Comparison of ENCODE assay signal across 8 cellular contexts in the genomic region with DNA sequence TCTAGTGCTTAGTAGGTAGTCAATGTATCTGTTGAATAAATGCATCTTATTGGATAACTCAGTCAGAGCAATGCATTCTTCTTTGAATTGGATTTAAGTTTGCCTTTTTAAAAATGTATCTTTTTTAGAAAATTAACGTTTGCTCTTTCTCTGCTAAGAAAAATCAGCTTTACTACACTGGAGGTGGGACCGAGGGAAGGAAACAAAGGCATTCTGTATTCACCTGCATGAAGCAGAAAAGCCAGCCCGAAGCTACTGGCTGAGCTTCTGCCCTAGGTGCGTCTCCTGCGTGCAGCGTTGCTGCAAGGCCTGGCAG. TPM values are rescaled to one million over a fixed set of nuclear protein-coding genes. Genes with fewer than 3 reads are reported as not detected.
DNase-seq lines count a peak whose midpoint lies in the region; ATAC-seq, FAIRE-seq and TF ChIP-seq lines count a peak whose summit lies in the region.

No MANE protein-coding gene starts in this region.

- no peak for DNase-seq in activated CD8-positive, alpha-beta memory T cell treated with anti-CD3 and anti-CD28 coated beads, Interleukin-2, amount 10 ng/mL, durations not matched to agents 7 days and 5 days
- no peak for DNase-seq in activated CD8-positive, alpha-beta memory T cell treated with anti-CD3 and anti-CD28 coated beads, Interleukin-2, amount 50 U/mL, for 4 hours
- DNase-seq in adipocyte (ENCODE audit: low read depth) (no peak), HepG2 (ENCODE audit: low spot score) (no peak), thyroid gland (no peak), hypothalamus (lab: John Stamatoyannopoulos, UW) (no peak), glomerular visceral epithelial cell (ENCODE audit: extremely low spot score) (no peak), SW480 (ENCODE audit: low spot score) (no peak)

- H3K9ac ChIP-seq in adipocyte (ENCODE audit: low read length) (peak overlapping the region; percentile 86), HepG2 (ENCODE audit: insufficient read depth, low read depth, low read length) (peak overlapping the region; percentile 80)

- CTCF ChIA-PET in activated CD8-positive, alpha-beta memory T cell treated with anti-CD3 and anti-CD28 coated beads, Interleukin-2, amount 10 ng/mL, durations not matched to agents 7 days and 5 days (lab: Charles Lee), result interaction anchor here (0.8 to 1.9 kb wide), 7 partner anchors 9 to 535 kb away, joined by 3 to 6 read pairs (median 3); a partner anchor contains a TSS
- CTCF ChIA-PET in HepG2 (lab: Yijun Ruan, JAX; ENCODE audit: low intra/inter-chr PET ratio, low total read pairs), result no interaction called here

- peak overlapping the region; percentile 90 for H3K4me3 Mint-ChIP-seq in activated CD8-positive, alpha-beta memory T cell treated with anti-CD3 and anti-CD28 coated beads, Interleukin-2, amount 10 ng/mL, durations not matched to agents 7 days and 5 days

- no peaks in the 10 kb centered on the region for H3K27me3 Mint-ChIP-seq in activated CD8-positive, alpha-beta memory T cell treated with anti-CD3 and anti-CD28 coated beads, Interleukin-2, amount 10 ng/mL, durations not matched to agents 7 days and 5 days

- H3K9me3 Mint-ChIP-seq in activated CD8-positive, alpha-beta memory T cell treated with anti-CD3 and anti-CD28 coated beads, Interleukin-2, amount 10 ng/mL, durations not matched to agents 7 days and 5 days (ENCODE audit: low read depth), result no peaks in the 10 kb centered on the region

- TF ChIP-seq POLR2A in HepG2 (IDR thresholded peaks at IDR 0.05; ENCODE audit: insufficient read depth in 1 of 2, low read depth in 2 of 2, low read length in 2 of 2), result no peak
- TF ChIP-seq POLR2A in thyroid gland (IDR thresholded peaks at IDR 0.05), result no peak

- H3K4me3 ChIP-seq in adipocyte (ENCODE audit: low read length), result peak overlapping the region; percentile 79
- H3K4me3 ChIP-seq in HepG2 (replicated peaks in 1 of 3; ENCODE audit: insufficient read depth in 1 of 3, low read depth in 2 of 3, low read length in 3 of 3), result peak overlapping the region; percentile 61 to 79 (median 67)
- H3K4me3 ChIP-seq in thyroid gland (replicated peaks in 1 of 3), result peak overlapping the region in 2 of 3 donors; percentile 16 to 34

- no peak for ATAC-seq in activated CD8-positive, alpha-beta memory T cell treated with anti-CD3 and anti-CD28 coated beads, Interleukin-2, amount 10 ng/mL, durations not matched to agents 7 days and 5 days
- ATAC-seq in HepG2, result no peak

- in situ Hi-C loops in HepG2 (cut with HindIII; ENCODE audit: extremely low pct_ligation_motif_present, low pct_unique_long_range_greater_than_20kb), result no loop called here

- peak overlapping the region; percentile 96 for H3K27ac Mint-ChIP-seq in activated CD8-positive, alpha-beta memory T cell treated with anti-CD3 and anti-CD28 coated beads, Interleukin-2, amount 10 ng/mL, durations not matched to agents 7 days and 5 days

- H3K36me3 ChIP-seq in adipocyte (ENCODE audit: control insufficient read depth, insufficient read depth, low read length, severe bottlenecking) (no peaks in the 10 kb centered on the region), HepG2 (replicated peaks in 1 of 2; ENCODE audit: control insufficient read depth in 1 of 2, insufficient read depth in 2 of 2, low read length in 2 of 2) (no peaks in the 10 kb centered on the region), thyroid gland (no peaks in the 10 kb centered on the region)

- H3K9me3 ChIP-seq in adipocyte (ENCODE audit: control insufficient read depth, low read length) (no peaks in the 10 kb centered on the region), HepG2 (ENCODE audit: low read length) (no peaks in the 10 kb centered on the region), thyroid gland (no peaks in the 10 kb centered on the region)

- peak overlapping the region; percentile 71 for H2AFZ ChIP-seq in HepG2 (ENCODE audit: low read length)

- H3K79me2 ChIP-seq in HepG2 (ENCODE audit: insufficient read depth, low read length), result no peaks in the 10 kb centered on the region

- H4K20me1 ChIP-seq in HepG2 (ENCODE audit: insufficient read depth, low read length), result no peaks in the 10 kb centered on the region

- peak overlapping the region; percentile 70 for H3K27ac ChIP-seq in HepG2 (ENCODE audit: extremely low read length, insufficient read depth, low read length)
- peak overlapping the region; percentile 69 to 94 (median 81) for H3K27ac ChIP-seq in thyroid gland

- TSS peak; percentile 73 for BruUV-seq in HepG2 (replicated peaks; lab: Mats Ljungman, UMichigan)

- H3K4me1 ChIP-seq in adipocyte (ENCODE audit: control insufficient read depth, insufficient read depth, low read length) (peaks cover 50% of the 10 kb centered on the region), HepG2 (ENCODE audit: insufficient read depth, low read length) (peaks cover 43% of the 10 kb centered on the region), thyroid gland (peaks cover 3 to 9% of the 10 kb centered on the region in 2 donors)

- no peak for TF ChIP-seq RAD21 in HepG2 (CRISPR knock-in tag; IDR thresholded peaks at IDR 0.05)

- TF ChIP-seq CTCF in HepG2 (CRISPR knock-in tag; IDR thresholded peaks at IDR 0.05), result no peak
- TF ChIP-seq CTCF in thyroid gland (IDR thresholded peaks at IDR 0.05), result no peak

- no peak for FAIRE-seq in HepG2 (lab: Jason Lieb, UNC)

- intact Hi-C loops in HepG2 (cut with micrococcal nuclease; ENCODE audit: unreplicated experiment) (loop anchor here (1.0 to 5.0 kb wide), 3 partner anchors 22 to 38 kb away; a partner anchor contains a TSS), thyroid gland (cut with DNase I) (no loop called here)

- 0% methylated on average over 6 of the region's 6 CpGs for WGBS in HepG2 (ENCODE audit: low lambda C conversion rate)
- WGBS in thyroid gland, 2 donors, result 2 to 3% methylated on average over 6 of the region's 6 CpGs

- H3K4me1 Mint-ChIP-seq in activated CD8-positive, alpha-beta memory T cell treated with anti-CD3 and anti-CD28 coated beads, Interleukin-2, amount 10 ng/mL, durations not matched to agents 7 days and 5 days, result peaks cover 40% of the 10 kb centered on the region

- no peaks in the 10 kb centered on the region for H3K36me3 Mint-ChIP-seq in activated CD8-positive, alpha-beta memory T cell treated with anti-CD3 and anti-CD28 coated beads, Interleukin-2, amount 10 ng/mL, durations not matched to agents 7 days and 5 days

- H3K4me2 ChIP-seq in HepG2 (ENCODE audit: low read depth, low read length), result peak overlapping the region; percentile 98

- POLR2A ChIA-PET in HepG2 (lab: Yijun Ruan, JAX), result interaction anchor here (0.7 to 4.8 kb wide), 14 partner anchors 9 to 217 kb away, joined by 3 to 47 read pairs (median 4); a partner anchor contains a TSS

- TF ChIP-seq EP300 in HepG2 (IDR thresholded peaks at IDR 0.05; ENCODE audit: low read depth in 2 of 2, low read length in 2 of 2) (no peak), HepG2 (CRISPR knock-in tag; IDR thresholded peaks at IDR 0.05; ENCODE audit: borderline replicate concordance) (no peak)

- H3K27me3 ChIP-seq in adipocyte (replicated peaks; ENCODE audit: control insufficient read depth, insufficient read depth, low read length) (no peaks in the 10 kb centered on the region), HepG2 (ENCODE audit: control insufficient read depth in 1 of 2, insufficient read depth in 2 of 2, low read length in 2 of 2) (no peaks in the 10 kb centered on the region; a peak in 1 of 5 replicates), thyroid gland (no peaks in the 10 kb centered on the region)

TF ChIP-seq in HepG2, 621 proteins besides CTCF, POLR2A, EP300 and RAD21 (continues in another document):
- TF ChIP-seq ZNF563 (CRISPR knock-in tag; IDR thresholded peaks at IDR 0.05), result 0 out of 2 replicates have a peak, but pooled peaks have one; percentile 17
- TF ChIP-seq, protein P1, sequence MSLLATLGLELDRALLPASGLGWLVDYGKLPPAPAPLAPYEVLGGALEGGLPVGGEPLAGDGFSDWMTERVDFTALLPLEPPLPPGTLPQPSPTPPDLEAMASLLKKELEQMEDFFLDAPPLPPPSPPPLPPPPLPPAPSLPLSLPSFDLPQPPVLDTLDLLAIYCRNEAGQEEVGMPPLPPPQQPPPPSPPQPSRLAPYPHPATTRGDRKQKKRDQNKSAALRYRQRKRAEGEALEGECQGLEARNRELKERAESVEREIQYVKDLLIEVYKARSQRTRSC (CRISPR knock-in tag; IDR thresholded peaks at IDR 0.05; ENCODE audit: low read depth), result no peak
- no peak for TF ChIP-seq ZNF136 (CRISPR knock-in tag; IDR thresholded peaks at IDR 0.05; ENCODE audit: low read depth)

RNA-seq across cellular contexts. Expression of a gene that starts 22.2 kb away (rescaled TPM):
- 10 to 100 TPM; 54.2 to 59.9 TPM for total RNA-seq in activated CD8-positive, alpha-beta memory T cell treated with anti-CD3 and anti-CD28 coated beads, Interleukin-2, amount 10 ng/mL, durations not matched to agents 7 days and 5 days
- total RNA-seq in HepG2 (2016; rRNA removed; fragmentation: Illumina TruSeq; extraction: Trizol), result 123 and 190 TPM in 2 replicates
- 12.8 and 13.0 TPM in 2 replicates for total RNA-seq in HepG2 (2016; cell fraction: cytosol; rRNA removed; fragmentation: Illumina TruSeq; extraction: Trizol; ENCODE audit: low read depth)
- 125 and 196 TPM in 2 replicates for total RNA-seq in HepG2 (2016; cell fraction: insoluble cytoplasmic fraction; rRNA removed; fragmentation: Illumina TruSeq; extraction: Trizol)
- total RNA-seq in HepG2 (2016; cell fraction: membrane; rRNA removed; fragmentation: Illumina TruSeq; extraction: Trizol), result 42.7 and 46.7 TPM in 2 replicates
- 196 and 214 TPM in 2 replicates for total RNA-seq in HepG2 (2016; cell fraction: nucleus; rRNA removed; fragmentation: Illumina TruSeq; extraction: Trizol)
- 182 and 204 TPM in 2 replicates for polyA plus RNA-seq in HepG2 (2011; rRNA removed)
- 96.4 and 188 TPM in 2 replicates for polyA plus RNA-seq in HepG2 (2011; cell fraction: cytosol; rRNA removed)
- 38.6 and 61.3 TPM in 2 replicates for polyA plus RNA-seq in HepG2 (2011; cell fraction: nucleus; rRNA removed)
- 233 and 276 TPM in 2 replicates for polyA plus RNA-seq in HepG2 (2012)
- 7.7 and 7.8 TPM in 2 replicates for polyA plus RNA-seq in HepG2 (2016; cell fraction: cytosol; fragmentation: Illumina TruSeq; extraction: Trizol; ENCODE audit: low read depth)
- polyA plus RNA-seq in HepG2 (2016; cell fraction: insoluble cytoplasmic fraction; fragmentation: Illumina TruSeq; extraction: Trizol; ENCODE audit: low read depth), result 97.9 and 104 TPM in 2 replicates
- 21.6 and 25.4 TPM in 2 replicates for polyA plus RNA-seq in HepG2 (2016; cell fraction: membrane; fragmentation: Illumina TruSeq; extraction: Trizol; ENCODE audit: low read depth)
- polyA plus RNA-seq in HepG2 (2016; cell fraction: nucleus; fragmentation: Illumina TruSeq; extraction: Trizol; ENCODE audit: insufficient read depth, low read depth), result 187 and 204 TPM in 2 replicates
- polyA minus RNA-seq in HepG2 (2011; rRNA and poly(A)+ RNA removed; ENCODE audit: low replicate concordance), result 148 and 185 TPM in 2 replicates
- polyA minus RNA-seq in HepG2 (2011; cell fraction: cytosol; rRNA and poly(A)+ RNA removed), result 165 and 204 TPM in 2 replicates
- 170 and 220 TPM in 2 replicates for polyA minus RNA-seq in HepG2 (2011; cell fraction: nucleus; rRNA and poly(A)+ RNA removed)
- total RNA-seq in thyroid gland, result 100 to 1,000 TPM; 264 to 699 (median 417) TPM

Comparison
In these comparisons a context has a peak if more than half of its experiments do, and no peak if none do; other contexts are left out.
1. H3K4me3 ChIP-seq: peak in every context shown above with its lines; median percentile 79 in adipocyte; 67 in HepG2; 25 in thyroid gland.